ENCODE assay signal across 23 cellular contexts in genomic region chr7:132785861-132786260, GRCh38.
"Had no signal": no experiment of that assay in that cellular context is flagged by ENCODE, and none has a peak within 500 bp of the region (broad histone marks: within the 10 kb centered on the region; RNA-seq: fewer than 3 reads in every experiment).

No MANE protein-coding gene starts in this region.

- H3K4me3 ChIP-seq: MG63, SJSA1, SK-N-MC had no signal

- H3K27ac Mint-ChIP-seq: T-cell had no signal

- FAIRE-seq: RCC 7860 had no signal

- DNase-seq: KBM-7, MG63, NCI-H1092, NCI-H1105 treated with DMSO at 0.1 percent for 48 hours, NCI-H1417 treated with DMSO at 0.1 percent for 48 hours, NCI-H146, NCI-H1694 treated with DMSO at 0.1 percent for 48 hours, NCI-H1930, NCI-H2081, NCI-H2107, NCI-H226, NCI-H446, NCI-H510A, NCI-H524 treated with DMSO at 0.1 percent for 48 hours, NCI-H69, NCI-H774, Right ventricle myocardium superior, RPMI8226, SIG-M5, T-cell had no signal

- H3K27ac ChIP-seq: SJSA1, SK-N-MC had no signal

- H3K27me3 Mint-ChIP-seq: T-cell had no signal

- H3K4me3 Mint-ChIP-seq: T-cell had no signal

- ATAC-seq: T-cell had no signal

- H3K9me3 Mint-ChIP-seq: T-cell had no signal

- H3K36me3 ChIP-seq: MG63 had no signal

- H3K27me3 ChIP-seq: MG63, SJSA1 had no signal

- H3K9me3 ChIP-seq: MG63, SJSA1 had no signal
